18 cellular contexts compared by ENCODE assay signal in the genomic region with DNA sequence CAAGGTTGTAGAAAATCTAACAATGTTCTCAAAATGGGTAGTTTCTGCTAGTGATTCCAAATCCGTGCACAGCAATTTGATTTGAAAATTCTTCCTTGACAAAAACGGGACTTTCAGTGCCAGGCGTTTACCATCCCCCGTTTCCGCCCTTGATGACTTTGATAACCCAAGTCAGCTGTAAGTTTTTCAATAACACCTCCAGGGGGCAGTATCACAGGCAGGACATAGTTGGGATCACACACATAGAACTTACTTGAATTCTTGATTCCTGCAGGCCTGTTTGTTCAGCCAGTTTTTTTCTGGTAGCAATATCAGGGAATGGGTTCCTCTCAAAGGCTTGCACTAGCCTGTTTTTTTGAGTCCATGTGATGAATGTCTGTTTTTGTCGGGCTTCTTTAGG. TPM values are rescaled to one million over a fixed set of nuclear protein-coding genes. Genes with fewer than 3 reads are reported as not detected.
A peak's percentile ranks its signal among the peaks of the same experiment; 100 is the strongest.
DNase-seq lines count a peak whose midpoint lies in the region; ATAC-seq, FAIRE-seq and TF ChIP-seq lines count a peak whose summit lies in the region.
"Had no signal": no experiment of that assay in that cellular context is flagged by ENCODE, and none has a peak within 500 bp of the region (broad histone marks: within the 10 kb centered on the region; RNA-seq: fewer than 3 reads in every experiment).

No MANE protein-coding gene starts in this region.

- H3K4me3 Mint-ChIP-seq in chondrocyte (ENCODE audit: unreplicated experiment) (no peak overlapping the region), glutamatergic neuron (ENCODE audit: unreplicated experiment) (no peak overlapping the region)
- H3K4me3 Mint-ChIP-seq: activated CD8-positive, alpha-beta memory T cell treated with anti-CD3 and anti-CD28 coated beads, Interleukin-2, amount 10 ng/mL, durations not matched to agents 7 days and 5 days; activated naive CD8-positive, alpha-beta T cell treated with anti-CD3 and anti-CD28 coated beads, Interleukin-2, amount 50 U/mL, for 24 hours had no signal

- H3K4me1 Mint-ChIP-seq in chondrocyte (ENCODE audit: low read depth) (no peaks in the 10 kb centered on the region), glutamatergic neuron (ENCODE audit: low read depth, unreplicated experiment) (no peaks in the 10 kb centered on the region)
- H3K4me1 Mint-ChIP-seq: activated CD8-positive, alpha-beta memory T cell treated with anti-CD3 and anti-CD28 coated beads, Interleukin-2, amount 10 ng/mL, durations not matched to agents 7 days and 5 days; activated naive CD8-positive, alpha-beta T cell treated with anti-CD3 and anti-CD28 coated beads, Interleukin-2, amount 50 U/mL, for 24 hours had no signal

- H3K4me1 ChIP-seq in cardiac muscle cell (ENCODE audit: low read depth): no peaks in the 10 kb centered on the region
- H3K4me1 ChIP-seq in heart right ventricle: no peaks in the 10 kb centered on the region
- H3K4me1 ChIP-seq: gastrocnemius medialis, uterus had no signal

- peak; percentile 7 for TF ChIP-seq CTCF in cardiac muscle cell (IDR thresholded peaks at IDR 0.05; ENCODE audit: low read depth, low read length)
- TF ChIP-seq CTCF in heart right ventricle (IDR thresholded peaks at IDR 0.05): no peak
- peak; percentile 32 for TF ChIP-seq CTCF in chondrocyte (IDR thresholded peaks at IDR 0.05)
- no peak for TF ChIP-seq CTCF in glutamatergic neuron (IDR thresholded peaks at IDR 0.05; ENCODE audit: partially characterized antibody, unreplicated experiment)

- H3K27me3 Mint-ChIP-seq in chondrocyte (ENCODE audit: low read depth) (no peaks in the 10 kb centered on the region), glutamatergic neuron (ENCODE audit: unreplicated experiment) (no peaks in the 10 kb centered on the region)
- H3K27me3 Mint-ChIP-seq: activated CD8-positive, alpha-beta memory T cell treated with anti-CD3 and anti-CD28 coated beads, Interleukin-2, amount 10 ng/mL, durations not matched to agents 7 days and 5 days; activated naive CD8-positive, alpha-beta T cell treated with anti-CD3 and anti-CD28 coated beads, Interleukin-2, amount 50 U/mL, for 24 hours had no signal

- ATAC-seq in heart right ventricle: no peak
- ATAC-seq in GM19463 (IDR thresholded peaks at IDR 0.05; ENCODE audit: unreplicated experiment): no peak
- ATAC-seq: activated CD8-positive, alpha-beta memory T cell treated with anti-CD3 and anti-CD28 coated beads, Interleukin-2, amount 10 ng/mL, durations not matched to agents 7 days and 5 days; activated naive CD8-positive, alpha-beta T cell treated with anti-CD3 and anti-CD28 coated beads, Interleukin-2, amount 50 U/mL, for 24 hours; gastrocnemius medialis; left colon had no signal

- no peak overlapping the region for H3K27ac Mint-ChIP-seq in chondrocyte (ENCODE audit: unreplicated experiment)
- no peak overlapping the region for H3K27ac Mint-ChIP-seq in glutamatergic neuron (ENCODE audit: unreplicated experiment)
- H3K27ac Mint-ChIP-seq: activated CD8-positive, alpha-beta memory T cell treated with anti-CD3 and anti-CD28 coated beads, Interleukin-2, amount 10 ng/mL, durations not matched to agents 7 days and 5 days; activated naive CD8-positive, alpha-beta T cell treated with anti-CD3 and anti-CD28 coated beads, Interleukin-2, amount 50 U/mL, for 24 hours had no signal

- H3K36me3 ChIP-seq in cardiac muscle cell (no peaks in the 10 kb centered on the region), heart right ventricle (no peaks in the 10 kb centered on the region)
- H3K36me3 ChIP-seq: gastrocnemius medialis, uterus had no signal

- no peak for TF ChIP-seq POLR2A in H54 (IDR thresholded peaks at IDR 0.05; ENCODE audit: low read depth, low read length)

- H3K9me3 Mint-ChIP-seq in chondrocyte (ENCODE audit: low read depth) (no peaks in the 10 kb centered on the region), glutamatergic neuron (ENCODE audit: unreplicated experiment) (no peaks in the 10 kb centered on the region)
- H3K9me3 Mint-ChIP-seq: activated naive CD8-positive, alpha-beta T cell treated with anti-CD3 and anti-CD28 coated beads, Interleukin-2, amount 50 U/mL, for 24 hours had no signal

- H3K9me3 ChIP-seq in cardiac muscle cell (ENCODE audit: low read depth): no peaks in the 10 kb centered on the region
- no peaks in the 10 kb centered on the region for H3K9me3 ChIP-seq in heart right ventricle
- H3K9me3 ChIP-seq: gastrocnemius medialis, uterus had no signal

- no peaks in the 10 kb centered on the region for H3K27me3 ChIP-seq in cardiac muscle cell
- H3K27me3 ChIP-seq in heart right ventricle: no peaks in the 10 kb centered on the region
- H3K27me3 ChIP-seq: gastrocnemius medialis, uterus had no signal

- H3K36me3 Mint-ChIP-seq in chondrocyte (ENCODE audit: low read depth) (no peaks in the 10 kb centered on the region), glutamatergic neuron (ENCODE audit: unreplicated experiment) (no peaks in the 10 kb centered on the region)
- H3K36me3 Mint-ChIP-seq: activated CD8-positive, alpha-beta memory T cell treated with anti-CD3 and anti-CD28 coated beads, Interleukin-2, amount 10 ng/mL, durations not matched to agents 7 days and 5 days had no signal

- intact Hi-C loops in heart right ventricle (cut with DNase I): no loop called here
- intact Hi-C loops in cardiac septum (cut with DNase I): no loop called here

- H3K4me3 ChIP-seq in cardiac muscle cell (no peak overlapping the region), heart right ventricle (no peak overlapping the region)
- H3K4me3 ChIP-seq: gastrocnemius medialis, uterus had no signal

- no peak for DNase-seq in cardiac muscle cell (ENCODE audit: low read depth in 1 of 2, low spot score in 1 of 2)
- no peak for DNase-seq in heart right ventricle
- DNase-seq in NAMALWA (ENCODE audit: low spot score): peak; percentile 31
- no peak for DNase-seq in chondrocyte (ENCODE audit: low spot score)
- no peak for DNase-seq in H54 (ENCODE audit: insufficient read length, low spot score)
- DNase-seq in glutamatergic neuron: no peak
- no peak for DNase-seq in cardiac septum (ENCODE audit: low spot score)
- DNase-seq: activated CD8-positive, alpha-beta memory T cell treated with anti-CD3 and anti-CD28 coated beads, Interleukin-2, amount 10 ng/mL, durations not matched to agents 7 days and 5 days; activated naive CD8-positive, alpha-beta T cell treated with anti-CD3 and anti-CD28 coated beads, Interleukin-2, amount 50 U/mL, for 24 hours; AML-193; dermis blood vessel endothelial cell; gastrocnemius medialis; GDM1; left colon; NCI-H1694 treated with DMSO at 0.1 percent for 48 hours; uterus had no signal

- H3K27ac ChIP-seq in cardiac muscle cell (no peak overlapping the region), heart right ventricle (no peak overlapping the region)
- H3K27ac ChIP-seq: gastrocnemius medialis, uterus had no signal

- FAIRE-seq in H54 (lab: Jason Lieb, UNC): no peak

- 82 to 86% methylated on average over 6 of the region's 6 CpGs for WGBS in heart right ventricle, 2 donors

RNA-seq across cellular contexts. Expression of a gene that starts 5.6 kb away (rescaled TPM):
- total RNA-seq in cardiac muscle cell (not detected in 2 replicates), heart right ventricle (not detected), chondrocyte (not detected in 3 replicates), glutamatergic neuron (ENCODE audit: unreplicated experiment) (not detected), cardiac septum (not detected)
- polyA plus RNA-seq in cardiac muscle cell (0.37 TPM in 1 of 2 replicates, not detected in the other), heart right ventricle (not detected)
- total RNA-seq: activated CD8-positive, alpha-beta memory T cell treated with anti-CD3 and anti-CD28 coated beads, Interleukin-2, amount 10 ng/mL, durations not matched to agents 7 days and 5 days; dermis blood vessel endothelial cell; gastrocnemius medialis; left colon; T-helper 2 cell treated with Interferon-gamma antibody and Interleukin-4, amounts not matched to agents 100 ng/mL and 5 ng/mL, for 36 hours; uterus had no signal

RNA-seq across cellular contexts. Expression of a gene that starts 18.9 kb away (rescaled TPM):
- not detected in 2 replicates for total RNA-seq in cardiac muscle cell
- polyA plus RNA-seq in cardiac muscle cell: 0.70 TPM in 1 of 2 replicates, not detected in the other
- not detected for total RNA-seq in heart right ventricle
- polyA plus RNA-seq in heart right ventricle: not detected
- total RNA-seq in chondrocyte: not detected in 3 replicates
- total RNA-seq in glutamatergic neuron (ENCODE audit: unreplicated experiment): not detected
- not detected for total RNA-seq in cardiac septum
- total RNA-seq: activated CD8-positive, alpha-beta memory T cell treated with anti-CD3 and anti-CD28 coated beads, Interleukin-2, amount 10 ng/mL, durations not matched to agents 7 days and 5 days; dermis blood vessel endothelial cell; gastrocnemius medialis; left colon; T-helper 2 cell treated with Interferon-gamma antibody and Interleukin-4, amounts not matched to agents 100 ng/mL and 5 ng/mL, for 36 hours; uterus had no signal

RNA-seq across cellular contexts. Expression of a gene that starts 30.6 kb away (rescaled TPM):
- total RNA-seq in cardiac muscle cell: not detected in 2 replicates
- polyA plus RNA-seq in cardiac muscle cell: 0.37 TPM in 1 of 2 replicates, not detected in the other
- not detected for total RNA-seq in heart right ventricle
- polyA plus RNA-seq in heart right ventricle: not detected
- total RNA-seq in chondrocyte: not detected in 3 replicates
- not detected for total RNA-seq in glutamatergic neuron (ENCODE audit: unreplicated experiment)
- not detected for total RNA-seq in cardiac septum
- total RNA-seq: activated CD8-positive, alpha-beta memory T cell treated with anti-CD3 and anti-CD28 coated beads, Interleukin-2, amount 10 ng/mL, durations not matched to agents 7 days and 5 days; dermis blood vessel endothelial cell; gastrocnemius medialis; left colon; T-helper 2 cell treated with Interferon-gamma antibody and Interleukin-4, amounts not matched to agents 100 ng/mL and 5 ng/mL, for 36 hours; uterus had no signal

RNA-seq across cellular contexts. Expression of a gene that starts 48.1 kb away (rescaled TPM):
- 45.3 and 79.8 TPM in 2 replicates for total RNA-seq in cardiac muscle cell
- polyA plus RNA-seq in cardiac muscle cell: 66.6 and 85.1 TPM in 2 replicates
- total RNA-seq in heart right ventricle: 10 to 100 TPM; 49.1 to 79.3 (median 64.5) TPM
- polyA plus RNA-seq in heart right ventricle: 10 to 100 TPM; 43.3 to 71.1 TPM
- total RNA-seq in chondrocyte: 60.3 to 62.8 TPM (median 61.2 TPM) in 3 replicates
- total RNA-seq in glutamatergic neuron (ENCODE audit: unreplicated experiment): 137 TPM
- 76.0 TPM for total RNA-seq in cardiac septum

RNA-seq across cellular contexts. Expression of a gene that starts 48.2 kb away (rescaled TPM):
- total RNA-seq in cardiac muscle cell: 106 and 114 TPM in 2 replicates
- polyA plus RNA-seq in cardiac muscle cell: 132 and 160 TPM in 2 replicates
- 100 to 1,000 TPM; 123 to 145 (median 129) TPM for total RNA-seq in heart right ventricle
- 100 to 1,000 TPM in 1 of 2 donors, 10 to 100 TPM in 1; 68.0 to 126 TPM for polyA plus RNA-seq in heart right ventricle
- 93.2 to 98.1 TPM (median 93.3 TPM) in 3 replicates for total RNA-seq in chondrocyte
- 97.4 TPM for total RNA-seq in glutamatergic neuron (ENCODE audit: unreplicated experiment)
- 89.3 TPM for total RNA-seq in cardiac septum

Comparison
In these comparisons a context has a peak if more than half of its experiments do, and no peak if none do; other contexts are left out.
1. CTCF ChIP-seq: peak in cardiac muscle cell (single experiment) and chondrocyte (single experiment); none in heart right ventricle (0 of 9) and glutamatergic neuron (single experiment).